8 cellular contexts compared by ENCODE assay signal in genomic region chr5:65562731-65563701, GRCh38. TPM values are rescaled to one million over a fixed set of nuclear protein-coding genes. Genes with fewer than 3 reads are reported as not detected.
DNase-seq lines count a peak whose midpoint lies in the region; ATAC-seq and TF ChIP-seq lines count a peak whose summit lies in the region.

CENPK (minus strand) TSS chr5:65563168; CDS start chr5:65554907, 8,261 bp downstream.
PPWD1 (plus strand) TSS chr5:65563296; CDS start chr5:65563311, 15 bp downstream.

- H3K9me3 ChIP-seq in spleen = no peaks in the 10 kb centered on the region

- peak; percentile 99 for ATAC-seq in HG03196 (IDR thresholded peaks at IDR 0.05; ENCODE audit: unreplicated experiment)
- peak; percentile 99 for ATAC-seq in activated B cell treated with CpG ODN at 0.5 μM for 24 hours (ENCODE audit: low read depth)

- TF ChIP-seq POLR2A in GM18951 (IDR thresholded peaks at IDR 0.05; ENCODE audit: extremely low read depth, insufficient read depth, insufficient read length) (peak; percentile 82), spleen (IDR thresholded peaks at IDR 0.05) (no peak)

- no peaks in the 10 kb centered on the region for H3K27me3 Mint-ChIP-seq in activated B cell treated with CpG ODN at 0.5 μM for 24 hours

- CTCF ChIA-PET in activated B cell treated with CpG ODN at 0.5 μM for 24 hours (lab: Charles Lee) = interaction anchor here (1.1 to 1.2 kb wide), 2 partner anchors 80 to 752 kb away, joined by 3 read pairs; no protein-coding TSS in a partner anchor

- H3K27ac ChIP-seq in spleen = peak within 1 kb of the TSS; percentile 83 to 95 (median 90)

- peak within 1 kb of the TSS; percentile 97 for H3K27ac Mint-ChIP-seq in activated B cell treated with CpG ODN at 0.5 μM for 24 hours

- POLR2A ChIA-PET in activated B cell treated with CpG ODN at 0.5 μM for 24 hours (lab: Charles Lee) = interaction anchor here (0.9 to 2.5 kb wide), 7 partner anchors 57 to 794 kb away, joined by 3 to 24 read pairs (median 6); partner anchors contain the start of genes ADAMTS6, CWC27, ERBIN and SREK1

- H3K4me3 ChIP-seq in spleen = peak within 1 kb of the TSS; percentile 76 to 99 (median 86)

- no peaks in the 10 kb centered on the region for H3K27me3 ChIP-seq in spleen (replicated peaks in 1 of 7)

- TF ChIP-seq CTCF in activated B cell treated with CpG ODN at 0.5 μM for 24 hours (IDR thresholded peaks at IDR 0.05) = no peak
- peak in 2 of 11 experiments; percentile 8 to 29 for TF ChIP-seq CTCF in spleen (IDR thresholded peaks at IDR 0.05 in 8 of 11, conservative IDR thresholded peaks at IDR 0.05 in 3 of 11)

- intact Hi-C loops in activated B cell treated with CpG ODN at 0.5 μM for 24 hours (cut with micrococcal nuclease) (loop anchor here (1.0 to 5.0 kb wide), 9 partner anchors 61 to 795 kb away; partner anchors contain the start of genes CWC27, NLN, SGTB and SREK1), spleen (cut with DNase I; ENCODE audit: low total_unique reads) (no loop called here)

- peaks cover 41% of the 10 kb centered on the region for H3K4me1 Mint-ChIP-seq in activated B cell treated with CpG ODN at 0.5 μM for 24 hours

- peak; percentile 97 for DNase-seq in AG08395 (ENCODE audit: low spot score)
- DNase-seq in NCI-H345 (lab: John Stamatoyannopoulos, UW) = peak; percentile 94
- peak; percentile 81 for DNase-seq in activated B cell treated with CpG ODN at 0.5 μM for 24 hours
- peak; percentile 94 for DNase-seq in central memory CD4-positive, alpha-beta T cell
- DNase-seq in inferior parietal cortex (ENCODE audit: extremely low spot score) = peak; percentile 96
- peak; percentile 97 for DNase-seq in spleen

- H3K4me1 ChIP-seq in spleen = peaks cover 13 to 67% (median 46%) of the 10 kb centered on the region in 6 donors

- peaks cover 33% of the 10 kb centered on the region for H3K36me3 Mint-ChIP-seq in activated B cell treated with CpG ODN at 0.5 μM for 24 hours (ENCODE audit: low read depth)

- in situ Hi-C loops in GM18951 (cut with MboI; ENCODE audit: low sequenced_read_pairs, unreplicated experiment) = no loop called here

- H3K4me3 Mint-ChIP-seq in activated B cell treated with CpG ODN at 0.5 μM for 24 hours = peak within 1 kb of the TSS; percentile 96

- 0% methylated on average over 43 to 54 of the region's 54 CpGs for WGBS in spleen, 5 donors

- no peaks in the 10 kb centered on the region for H3K9me3 Mint-ChIP-seq in activated B cell treated with CpG ODN at 0.5 μM for 24 hours

- peaks cover 0 to 24% (median 0%) of the 10 kb centered on the region in 6 donors for H3K36me3 ChIP-seq in spleen

RNA-seq across cellular contexts. Expression of gene CENPK, which starts in this region (rescaled TPM):
- total RNA-seq in activated B cell treated with CpG ODN at 0.5 μM for 24 hours (10.7 and 15.1 TPM in 2 replicates), spleen (10 to 100 TPM in 5 of 7 donors, 1 to 10 TPM in 2; 8.3 to 16.9 (median 10.5) TPM)
- 1 to 10 TPM; 7.6 to 9.0 (median 7.7) TPM for polyA plus RNA-seq in spleen

RNA-seq across cellular contexts. Expression of gene PPWD1, which starts in this region (rescaled TPM):
- total RNA-seq in activated B cell treated with CpG ODN at 0.5 μM for 24 hours = 57.8 and 69.7 TPM in 2 replicates
- 100 to 1,000 TPM in 1 of 7 donors, 10 to 100 TPM in 6; 41.0 to 108 (median 57.1) TPM for total RNA-seq in spleen
- 10 to 100 TPM; 27.6 to 61.8 (median 37.8) TPM for polyA plus RNA-seq in spleen

Comparison
In these comparisons a context has a peak if more than half of its experiments do, and no peak if none do; other contexts are left out.
1. Peak in every context shown above with its lines: DNase-seq, ATAC-seq, H3K4me3 ChIP-seq and H3K27ac ChIP-seq.